Comparison of ENCODE assay signal across 10 cellular contexts in genomic region chr5:133565993-133566392, GRCh38. TPM values are rescaled to one million over a fixed set of nuclear protein-coding genes. Genes with fewer than 3 reads are reported as not detected.
DNase-seq lines count a peak whose midpoint lies in the region; ATAC-seq and TF ChIP-seq lines count a peak whose summit lies in the region.
"Had no signal": no experiment of that assay in that cellular context is flagged by ENCODE, and none has a peak within 500 bp of the region (broad histone marks: within the 10 kb centered on the region; RNA-seq: fewer than 3 reads in every experiment).

No MANE protein-coding gene starts in this region.

- no peak overlapping the region for H3K4me3 ChIP-seq in brain microvascular endothelial cell (ENCODE audit: low read depth, low read length)

- H3K27ac ChIP-seq in brain microvascular endothelial cell: no peak overlapping the region

- DNase-seq in DMS53 (lab: John Stamatoyannopoulos, UW) (peak; percentile 24), DMS53 treated with DMSO at 0.1 percent for 48 hours (lab: John Stamatoyannopoulos, UW; ENCODE audit: unreplicated experiment) (no peak), MV-4-11 (lab: John Stamatoyannopoulos, UW) (peak; percentile 4), brain microvascular endothelial cell (peak; percentile 47), myocyte (ENCODE audit: low read depth) (peak; percentile 46)
- DNase-seq: activated CD4-positive, CD25-positive, alpha-beta regulatory T cell treated with anti-CD3 and anti-CD28 coated beads, Interleukin-2, amount 50 U/mL, for 72 hours; NCI-H526 had no signal

- no peak for TF ChIP-seq CTCF in brain microvascular endothelial cell (IDR thresholded peaks at IDR 0.05; ENCODE audit: low read depth, low read length, missing control alignments)

- no peaks in the 10 kb centered on the region for H3K36me3 ChIP-seq in brain microvascular endothelial cell (replicated peaks)

- ATAC-seq in GM21526 (IDR thresholded peaks at IDR 0.05; ENCODE audit: low FRiP score, unreplicated experiment): no peak
- no peak for ATAC-seq in HG02759 (IDR thresholded peaks at IDR 0.05; ENCODE audit: unreplicated experiment)
- ATAC-seq in HG02970 (IDR thresholded peaks at IDR 0.05; ENCODE audit: low FRiP score, unreplicated experiment): no peak

- H3K27me3 ChIP-seq in brain microvascular endothelial cell (replicated peaks): no peaks in the 10 kb centered on the region

- in situ Hi-C loops in brain microvascular endothelial cell (cut with HindIII; ENCODE audit: low pct_ligation_motif_present, low sequenced_read_pairs): no loop called here

RNA-seq across cellular contexts. Expression of gene FSTL4, which starts 46.3 kb away (rescaled TPM):
- 0.11 and 0.36 TPM in 2 replicates for total RNA-seq in myocyte
- polyA plus RNA-seq in myocyte (2012): 0.04 TPM
